Comparison of ENCODE assay signal across 8 cellular contexts in the genomic region with DNA sequence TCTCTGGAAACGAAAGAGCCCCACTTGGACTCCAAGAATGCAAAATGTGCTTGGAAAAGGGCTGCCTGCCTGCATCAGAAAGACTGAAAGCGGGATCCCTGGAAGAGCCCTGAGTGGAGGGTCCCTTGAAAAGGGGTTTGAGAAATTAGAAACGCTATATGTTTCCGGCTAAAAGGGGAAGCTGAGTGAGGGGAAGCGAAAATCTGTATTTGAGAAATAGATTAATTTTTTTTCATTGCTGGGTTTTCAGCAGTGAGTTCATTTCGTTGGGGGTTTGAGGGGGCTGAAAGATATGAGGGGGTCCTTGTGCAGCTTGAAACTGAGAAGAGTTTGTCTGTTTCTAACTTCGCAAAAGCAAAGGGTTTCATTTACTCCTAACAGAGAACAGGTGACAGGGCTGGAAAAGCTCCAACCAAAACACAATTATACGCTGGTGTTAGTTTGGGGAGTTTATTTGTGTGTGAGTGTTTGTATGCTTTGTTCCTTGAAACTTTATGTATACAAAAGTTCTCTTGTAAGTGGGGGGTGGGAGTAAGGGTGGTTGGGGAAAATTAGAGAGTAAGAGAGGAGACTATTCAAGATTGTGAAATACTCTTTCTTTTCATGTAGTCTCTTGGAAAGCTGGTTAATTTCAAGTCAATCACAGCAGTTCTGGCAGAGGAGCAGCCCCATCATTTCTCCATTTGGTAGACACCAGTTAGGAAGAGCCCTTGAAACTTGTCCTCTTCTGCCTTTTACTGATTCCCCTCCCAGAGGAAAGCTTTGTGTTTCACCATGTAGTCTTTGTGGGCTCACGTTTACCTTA. TPM values are rescaled to one million over a fixed set of nuclear protein-coding genes. Genes with fewer than 3 reads are reported as not detected.
A peak's percentile ranks its signal among the peaks of the same experiment; 100 is the strongest.
DNase-seq lines count a peak whose midpoint lies in the region; ATAC-seq and TF ChIP-seq lines count a peak whose summit lies in the region.

No MANE protein-coding gene starts in this region.

- peak overlapping the region; percentile 99 for H3K4me3 Mint-ChIP-seq in activated T-helper 2 cell treated with anti-CD3 and anti-CD28 coated beads, Interferon-gamma antibody, Interleukin-2, Interleukin-4, amounts not matched to agents 10 μg/mL and 5 μg/mL and 100 μg/mL, durations not matched to agents 14 hours and 24 hours and 36 hours (ENCODE audit: low read depth)
- H3K4me3 Mint-ChIP-seq in stimulated activated memory B cell treated with anti-CD40 and anti-IgM and Interleukin-4, amounts not matched to agents 10 μg/mL and 1 μg/mL and 100 μg/mL, for 72 hours = peak overlapping the region; percentile 96

- H3K27me3 ChIP-seq in A673 (replicated peaks; ENCODE audit: insufficient read depth, low read depth, low read length, poor library complexity) (no peaks in the 10 kb centered on the region), iPS-15b (ENCODE audit: control insufficient read depth, insufficient read depth, low read length) (peaks cover 9% of the 10 kb centered on the region)

- no peak overlapping the region for H3K27ac ChIP-seq in A673 (ENCODE audit: low read depth, low read length, poor library complexity, severe bottlenecking)

- H3K27ac Mint-ChIP-seq in activated T-helper 2 cell treated with anti-CD3 and anti-CD28 coated beads, Interferon-gamma antibody, Interleukin-2, Interleukin-4, amounts not matched to agents 10 μg/mL and 5 μg/mL and 100 μg/mL, durations not matched to agents 14 hours and 24 hours and 36 hours = peak overlapping the region; percentile 93
- H3K27ac Mint-ChIP-seq in stimulated activated memory B cell treated with anti-CD40 and anti-IgM and Interleukin-4, amounts not matched to agents 10 μg/mL and 1 μg/mL and 100 μg/mL, for 72 hours = peak overlapping the region; percentile 97

- POLR2A ChIA-PET in A673 (lab: Charles Lee; ENCODE audit: low non-redundant PET) = no interaction called here

- H3K36me3 Mint-ChIP-seq in activated T-helper 2 cell treated with anti-CD3 and anti-CD28 coated beads, Interferon-gamma antibody, Interleukin-2, Interleukin-4, amounts not matched to agents 10 μg/mL and 5 μg/mL and 100 μg/mL, durations not matched to agents 14 hours and 24 hours and 36 hours (ENCODE audit: low read depth) = peaks cover 67% of the 10 kb centered on the region
- peaks cover 47% of the 10 kb centered on the region for H3K36me3 Mint-ChIP-seq in stimulated activated memory B cell treated with anti-CD40 and anti-IgM and Interleukin-4, amounts not matched to agents 10 μg/mL and 1 μg/mL and 100 μg/mL, for 72 hours

- CTCF ChIA-PET in A673 (lab: Charles Lee) = interaction anchor here (0.7 kb wide), 1 partner anchor 101 kb away, joined by 3 read pairs; no protein-coding TSS in a partner anchor

- BruUV-seq in A673 (replicated peaks; lab: Mats Ljungman, UMichigan) = no TSS peak

- peak overlapping the region; percentile 50 for H3K9ac ChIP-seq in iPS-15b (ENCODE audit: low read depth, low read length)

- peak; percentile 60 for ATAC-seq in stimulated activated memory B cell treated with anti-CD40 and anti-IgM and Interleukin-4, amounts not matched to agents 10 μg/mL and 1 μg/mL and 100 μg/mL, for 72 hours
- ATAC-seq in HG02763 (IDR thresholded peaks at IDR 0.05; ENCODE audit: unreplicated experiment) (no peak), GM21737 (IDR thresholded peaks at IDR 0.05; ENCODE audit: unreplicated experiment) (no peak)

- H3K9me3 Mint-ChIP-seq in activated T-helper 2 cell treated with anti-CD3 and anti-CD28 coated beads, Interferon-gamma antibody, Interleukin-2, Interleukin-4, amounts not matched to agents 10 μg/mL and 5 μg/mL and 100 μg/mL, durations not matched to agents 14 hours and 24 hours and 36 hours = no peaks in the 10 kb centered on the region
- H3K9me3 Mint-ChIP-seq in stimulated activated memory B cell treated with anti-CD40 and anti-IgM and Interleukin-4, amounts not matched to agents 10 μg/mL and 1 μg/mL and 100 μg/mL, for 72 hours = no peaks in the 10 kb centered on the region

- H3K9me3 ChIP-seq in A673 (ENCODE audit: low read depth, low read length, poor library complexity, severe bottlenecking) (no peaks in the 10 kb centered on the region), iPS-15b (ENCODE audit: control insufficient read depth, insufficient read depth, low read length) (no peaks in the 10 kb centered on the region)

- intact Hi-C loops in A673 (cut with micrococcal nuclease; ENCODE audit: unreplicated experiment) = no loop called here
- intact Hi-C loops in activated T-helper 2 cell treated with anti-CD3 and anti-CD28 coated beads, Interferon-gamma antibody, Interleukin-2, Interleukin-4, amounts not matched to agents 10 μg/mL and 5 μg/mL and 100 μg/mL, durations not matched to agents 14 hours and 24 hours and 36 hours (cut with micrococcal nuclease) = no loop called here

- H3K36me3 ChIP-seq in A673 (ENCODE audit: insufficient read depth, low read length, poor library complexity, severe bottlenecking) (no peaks in the 10 kb centered on the region), iPS-15b (ENCODE audit: control insufficient read depth, insufficient read depth, low read length) (no peaks in the 10 kb centered on the region)

- H3K4me1 Mint-ChIP-seq in activated T-helper 2 cell treated with anti-CD3 and anti-CD28 coated beads, Interferon-gamma antibody, Interleukin-2, Interleukin-4, amounts not matched to agents 10 μg/mL and 5 μg/mL and 100 μg/mL, durations not matched to agents 14 hours and 24 hours and 36 hours (ENCODE audit: low read depth) = peaks cover 81% of the 10 kb centered on the region
- peaks cover 85% of the 10 kb centered on the region for H3K4me1 Mint-ChIP-seq in stimulated activated memory B cell treated with anti-CD40 and anti-IgM and Interleukin-4, amounts not matched to agents 10 μg/mL and 1 μg/mL and 100 μg/mL, for 72 hours

- H3K4me1 ChIP-seq in A673 (ENCODE audit: insufficient read depth, low read length, poor library complexity, severe bottlenecking) (peaks cover 47% of the 10 kb centered on the region), iPS-15b (ENCODE audit: control insufficient read depth, insufficient read depth, low read length) (peaks cover 25% of the 10 kb centered on the region)

- H3K4me3 ChIP-seq in A673 (ENCODE audit: low read depth, low read length, poor library complexity, severe bottlenecking) (peak overlapping the region; percentile 48), HFF-Myc (replicated peaks; ENCODE audit: low read depth, low read length) (peak overlapping the region; percentile 57), iPS-15b (ENCODE audit: low read depth, low read length) (peak overlapping the region; percentile 69)

- peak; percentile 22 for DNase-seq in A673 (ENCODE audit: low spot score)
- no peak for DNase-seq in HFF-Myc (ENCODE audit: extremely low read depth, low read depth)
- DNase-seq in activated T-helper 2 cell treated with anti-CD3 and anti-CD28 coated beads, Interferon-gamma antibody, Interleukin-2, Interleukin-4, amounts not matched to agents 10 μg/mL and 5 μg/mL and 100 μg/mL, durations not matched to agents 14 hours and 24 hours and 36 hours (ENCODE audit: low spot score) = no peak
- no peak for DNase-seq in DMS153 (lab: John Stamatoyannopoulos, UW)

- H3K27me3 Mint-ChIP-seq in activated T-helper 2 cell treated with anti-CD3 and anti-CD28 coated beads, Interferon-gamma antibody, Interleukin-2, Interleukin-4, amounts not matched to agents 10 μg/mL and 5 μg/mL and 100 μg/mL, durations not matched to agents 14 hours and 24 hours and 36 hours (ENCODE audit: low read depth) = no peaks in the 10 kb centered on the region
- H3K27me3 Mint-ChIP-seq in stimulated activated memory B cell treated with anti-CD40 and anti-IgM and Interleukin-4, amounts not matched to agents 10 μg/mL and 1 μg/mL and 100 μg/mL, for 72 hours = no peaks in the 10 kb centered on the region

- TF ChIP-seq CTCF in A673 (conservative IDR thresholded peaks at IDR 0.05; ENCODE audit: low read depth, low read length) = no peak
- no peak for TF ChIP-seq CTCF in HFF-Myc (IDR thresholded peaks at IDR 0.05; ENCODE audit: low read depth, low read length, missing control alignments)

RNA-seq across cellular contexts. Expression of a gene that starts 0.8 kb away (rescaled TPM):
- total RNA-seq in A673 (2021) = 6.3 and 6.8 TPM in 2 replicates
- total RNA-seq in activated T-helper 2 cell treated with anti-CD3 and anti-CD28 coated beads, Interferon-gamma antibody, Interleukin-2, Interleukin-4, amounts not matched to agents 10 μg/mL and 5 μg/mL and 100 μg/mL, durations not matched to agents 14 hours and 24 hours and 36 hours = 112 and 117 TPM in 2 replicates

Comparison
In these comparisons a context has a peak if more than half of its experiments do, and no peak if none do; other contexts are left out.
1. RNA of a gene that starts 0.8 kb away (total RNA-seq): 112 to 117 TPM in activated T-helper 2 cell treated with anti-CD3 and anti-CD28 coated beads, Interferon-gamma antibody, Interleukin-2, Interleukin-4, amounts not matched to agents 10 μg/mL and 5 μg/mL and 100 μg/mL, durations not matched to agents 14 hours and 24 hours and 36 hours; 6.3 to 6.8 TPM in A673; every median in the first group is over 10 times any median in the second.
2. Peak in every context shown above with its lines, with median percentiles within 50 percentile points of each other: H3K4me3 ChIP-seq.